In genomic region chr17:74471341-74471740, GRCh38 we compare ENCODE assay signal across 1 cellular context.
TF ChIP-seq lines count a peak whose summit lies in the region.

No MANE protein-coding gene starts in this region.

TF ChIP-seq in GM12878, 131 proteins besides CTCF, POLR2A, EP300 and RAD21:
- TF ChIP-seq GATAD2B (conservative IDR thresholded peaks at IDR 0.05; ENCODE audit: low read depth) = no peak
- TF ChIP-seq POLR2AphosphoS5 (IDR thresholded peaks at IDR 0.05; ENCODE audit: low read length) = 0 out of 2 replicates have a peak, but pooled peaks have one; percentile 24
- TF ChIP-seq SMAD1 (IDR thresholded peaks at IDR 0.05; ENCODE audit: low read depth, partially characterized antibody) = no peak
